ENCODE assay signal across 1 cellular context in the genomic region with DNA sequence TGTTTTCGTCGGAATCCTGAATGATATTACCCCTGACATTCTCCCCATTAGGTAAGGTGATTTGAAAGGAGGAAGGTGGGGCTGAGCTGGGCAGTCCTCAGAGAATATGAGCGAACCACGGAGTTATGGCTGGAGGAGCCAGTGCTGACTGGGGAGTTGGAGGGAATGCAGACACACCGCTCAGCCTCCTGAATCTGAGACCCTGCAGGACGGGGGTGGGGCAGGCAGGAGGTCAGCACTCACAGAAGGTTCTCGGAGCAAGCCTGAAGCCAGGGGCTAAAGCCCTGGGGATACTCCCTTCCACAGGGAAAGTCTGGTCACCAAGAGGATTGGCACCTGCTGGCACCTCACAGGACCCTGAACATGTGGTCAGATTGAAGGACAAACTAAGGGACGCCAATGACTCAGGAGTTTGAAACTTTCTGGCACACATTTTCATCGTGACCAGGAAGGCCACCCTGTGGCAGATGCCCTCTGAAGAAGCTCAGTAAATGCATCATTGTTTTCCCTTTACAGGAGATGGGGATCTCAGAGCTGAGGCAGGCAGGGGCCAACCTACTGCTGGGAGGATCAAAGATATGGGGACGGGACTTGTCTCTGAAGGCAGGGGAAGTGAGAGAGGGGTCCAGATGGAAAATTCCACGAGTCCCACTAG.
TF ChIP-seq lines count a peak whose summit lies in the region.

No MANE protein-coding gene starts in this region.

TF ChIP-seq in H1, 55 proteins besides CTCF, POLR2A, EP300 and RAD21:
- TF ChIP-seq, protein P1, sequence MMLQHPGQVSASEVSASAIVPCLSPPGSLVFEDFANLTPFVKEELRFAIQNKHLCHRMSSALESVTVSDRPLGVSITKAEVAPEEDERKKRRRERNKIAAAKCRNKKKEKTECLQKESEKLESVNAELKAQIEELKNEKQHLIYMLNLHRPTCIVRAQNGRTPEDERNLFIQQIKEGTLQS (IDR thresholded peaks at IDR 0.05; ENCODE audit: insufficient read depth, low read depth, low read length) = no peak
- TF ChIP-seq SIRT6 (IDR thresholded peaks at IDR 0.05; ENCODE audit: low read length) (no peak), RNF2 (IDR thresholded peaks at IDR 0.05; ENCODE audit: borderline replicate concordance, low read depth, low read length, missing control alignments, poor library complexity, severe bottlenecking) (no peak), SRF (IDR thresholded peaks at IDR 0.05; ENCODE audit: low read depth, low read length) (no peak), CHD2 (IDR thresholded peaks at IDR 0.05; ENCODE audit: low read length) (no peak), SIX5 (IDR thresholded peaks at IDR 0.05; ENCODE audit: low read depth, low read length) (no peak), CBX8 (IDR thresholded peaks at IDR 0.05; ENCODE audit: borderline replicate concordance, low read depth, low read length) (no peak), ZNF274 (IDR thresholded peaks at IDR 0.05; ENCODE audit: borderline replicate concordance, extremely low read depth, low read length) (no peak)
